Comparison of ENCODE assay signal across 1 cellular context in the genomic region with DNA sequence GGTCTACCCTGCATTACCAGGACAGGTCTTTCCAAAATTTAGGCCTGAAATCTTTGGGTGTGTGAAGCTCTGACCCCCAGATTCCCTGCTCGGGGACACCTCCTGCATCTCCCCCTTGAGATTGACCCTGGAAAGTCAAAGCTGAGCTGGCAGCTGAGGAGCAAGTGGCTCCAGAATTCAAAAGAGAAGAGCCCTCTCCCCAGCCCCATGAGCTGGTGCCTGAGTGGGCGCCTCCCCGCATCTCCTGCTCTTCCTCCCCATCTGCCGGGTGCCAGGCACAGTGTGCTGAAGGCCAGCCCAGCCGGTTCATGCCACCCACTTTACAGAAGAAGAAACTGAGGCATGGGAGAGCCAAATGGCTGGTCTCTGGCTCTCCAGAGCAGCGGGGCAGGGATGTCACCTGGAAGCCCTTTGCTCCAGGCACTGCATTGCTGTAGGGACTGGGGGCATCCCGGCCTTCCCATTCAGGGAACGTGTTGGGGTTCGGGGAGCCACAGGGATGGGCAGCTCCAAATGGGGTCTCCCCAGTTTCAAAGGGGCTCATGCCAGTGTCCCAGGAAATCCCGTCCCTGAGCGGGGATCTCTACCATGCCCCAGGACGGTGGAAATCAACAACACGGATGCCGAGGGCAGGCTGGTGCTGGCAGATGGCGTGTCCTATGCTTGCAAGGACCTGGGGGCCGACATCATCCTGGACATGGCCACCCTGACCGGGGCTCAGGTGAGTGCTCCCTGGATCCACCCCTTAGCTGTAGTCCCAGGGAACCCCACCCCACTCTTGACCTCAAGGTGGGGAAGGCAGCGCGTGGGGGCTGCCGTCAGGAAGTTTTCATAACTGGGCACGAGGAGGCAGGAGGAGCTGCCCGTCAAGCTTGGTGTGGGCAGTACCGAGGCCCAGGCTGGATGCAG.
TF ChIP-seq lines count a peak whose summit lies in the region.

No MANE protein-coding gene starts in this region.

TF ChIP-seq in GM23338, 12 proteins besides CTCF, POLR2A, EP300 and RAD21 (continued from another document):
- TF ChIP-seq, protein P1, sequence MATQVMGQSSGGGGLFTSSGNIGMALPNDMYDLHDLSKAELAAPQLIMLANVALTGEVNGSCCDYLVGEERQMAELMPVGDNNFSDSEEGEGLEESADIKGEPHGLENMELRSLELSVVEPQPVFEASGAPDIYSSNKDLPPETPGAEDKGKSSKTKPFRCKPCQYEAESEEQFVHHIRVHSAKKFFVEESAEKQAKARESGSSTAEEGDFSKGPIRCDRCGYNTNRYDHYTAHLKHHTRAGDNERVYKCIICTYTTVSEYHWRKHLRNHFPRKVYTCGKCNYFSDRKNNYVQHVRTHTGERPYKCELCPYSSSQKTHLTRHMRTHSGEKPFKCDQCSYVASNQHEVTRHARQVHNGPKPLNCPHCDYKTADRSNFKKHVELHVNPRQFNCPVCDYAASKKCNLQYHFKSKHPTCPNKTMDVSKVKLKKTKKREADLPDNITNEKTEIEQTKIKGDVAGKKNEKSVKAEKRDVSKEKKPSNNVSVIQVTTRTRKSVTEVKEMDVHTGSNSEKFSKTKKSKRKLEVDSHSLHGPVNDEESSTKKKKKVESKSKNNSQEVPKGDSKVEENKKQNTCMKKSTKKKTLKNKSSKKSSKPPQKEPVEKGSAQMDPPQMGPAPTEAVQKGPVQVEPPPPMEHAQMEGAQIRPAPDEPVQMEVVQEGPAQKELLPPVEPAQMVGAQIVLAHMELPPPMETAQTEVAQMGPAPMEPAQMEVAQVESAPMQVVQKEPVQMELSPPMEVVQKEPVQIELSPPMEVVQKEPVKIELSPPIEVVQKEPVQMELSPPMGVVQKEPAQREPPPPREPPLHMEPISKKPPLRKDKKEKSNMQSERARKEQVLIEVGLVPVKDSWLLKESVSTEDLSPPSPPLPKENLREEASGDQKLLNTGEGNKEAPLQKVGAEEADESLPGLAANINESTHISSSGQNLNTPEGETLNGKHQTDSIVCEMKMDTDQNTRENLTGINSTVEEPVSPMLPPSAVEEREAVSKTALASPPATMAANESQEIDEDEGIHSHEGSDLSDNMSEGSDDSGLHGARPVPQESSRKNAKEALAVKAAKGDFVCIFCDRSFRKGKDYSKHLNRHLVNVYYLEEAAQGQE (IDR thresholded peaks at IDR 0.05; ENCODE audit: unreplicated experiment), result no peak
- TF ChIP-seq ZNF114 (CRISPR knock-in tag; IDR thresholded peaks at IDR 0.05) (no peak), POLR2AphosphoS5 (IDR thresholded peaks at IDR 0.05; ENCODE audit: low read depth) (no peak), ZNF331 (CRISPR knock-in tag; IDR thresholded peaks at IDR 0.05; ENCODE audit: low read depth) (no peak), NANOG (IDR thresholded peaks at IDR 0.05; ENCODE audit: borderline replicate concordance) (no peak), CREB1 (CRISPR knock-in tag; IDR thresholded peaks at IDR 0.05; ENCODE audit: low read depth) (no peak), STAT1 (IDR thresholded peaks at IDR 0.05; ENCODE audit: unreplicated experiment) (no peak), EZH2 (IDR thresholded peaks at IDR 0.05; ENCODE audit: low read depth, unreplicated experiment) (no peak)
- TF ChIP-seq, protein P2, sequence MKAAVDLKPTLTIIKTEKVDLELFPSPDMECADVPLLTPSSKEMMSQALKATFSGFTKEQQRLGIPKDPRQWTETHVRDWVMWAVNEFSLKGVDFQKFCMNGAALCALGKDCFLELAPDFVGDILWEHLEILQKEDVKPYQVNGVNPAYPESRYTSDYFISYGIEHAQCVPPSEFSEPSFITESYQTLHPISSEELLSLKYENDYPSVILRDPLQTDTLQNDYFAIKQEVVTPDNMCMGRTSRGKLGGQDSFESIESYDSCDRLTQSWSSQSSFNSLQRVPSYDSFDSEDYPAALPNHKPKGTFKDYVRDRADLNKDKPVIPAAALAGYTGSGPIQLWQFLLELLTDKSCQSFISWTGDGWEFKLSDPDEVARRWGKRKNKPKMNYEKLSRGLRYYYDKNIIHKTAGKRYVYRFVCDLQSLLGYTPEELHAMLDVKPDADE (IDR thresholded peaks at IDR 0.05), result no peak
- TF ChIP-seq, protein P3, sequence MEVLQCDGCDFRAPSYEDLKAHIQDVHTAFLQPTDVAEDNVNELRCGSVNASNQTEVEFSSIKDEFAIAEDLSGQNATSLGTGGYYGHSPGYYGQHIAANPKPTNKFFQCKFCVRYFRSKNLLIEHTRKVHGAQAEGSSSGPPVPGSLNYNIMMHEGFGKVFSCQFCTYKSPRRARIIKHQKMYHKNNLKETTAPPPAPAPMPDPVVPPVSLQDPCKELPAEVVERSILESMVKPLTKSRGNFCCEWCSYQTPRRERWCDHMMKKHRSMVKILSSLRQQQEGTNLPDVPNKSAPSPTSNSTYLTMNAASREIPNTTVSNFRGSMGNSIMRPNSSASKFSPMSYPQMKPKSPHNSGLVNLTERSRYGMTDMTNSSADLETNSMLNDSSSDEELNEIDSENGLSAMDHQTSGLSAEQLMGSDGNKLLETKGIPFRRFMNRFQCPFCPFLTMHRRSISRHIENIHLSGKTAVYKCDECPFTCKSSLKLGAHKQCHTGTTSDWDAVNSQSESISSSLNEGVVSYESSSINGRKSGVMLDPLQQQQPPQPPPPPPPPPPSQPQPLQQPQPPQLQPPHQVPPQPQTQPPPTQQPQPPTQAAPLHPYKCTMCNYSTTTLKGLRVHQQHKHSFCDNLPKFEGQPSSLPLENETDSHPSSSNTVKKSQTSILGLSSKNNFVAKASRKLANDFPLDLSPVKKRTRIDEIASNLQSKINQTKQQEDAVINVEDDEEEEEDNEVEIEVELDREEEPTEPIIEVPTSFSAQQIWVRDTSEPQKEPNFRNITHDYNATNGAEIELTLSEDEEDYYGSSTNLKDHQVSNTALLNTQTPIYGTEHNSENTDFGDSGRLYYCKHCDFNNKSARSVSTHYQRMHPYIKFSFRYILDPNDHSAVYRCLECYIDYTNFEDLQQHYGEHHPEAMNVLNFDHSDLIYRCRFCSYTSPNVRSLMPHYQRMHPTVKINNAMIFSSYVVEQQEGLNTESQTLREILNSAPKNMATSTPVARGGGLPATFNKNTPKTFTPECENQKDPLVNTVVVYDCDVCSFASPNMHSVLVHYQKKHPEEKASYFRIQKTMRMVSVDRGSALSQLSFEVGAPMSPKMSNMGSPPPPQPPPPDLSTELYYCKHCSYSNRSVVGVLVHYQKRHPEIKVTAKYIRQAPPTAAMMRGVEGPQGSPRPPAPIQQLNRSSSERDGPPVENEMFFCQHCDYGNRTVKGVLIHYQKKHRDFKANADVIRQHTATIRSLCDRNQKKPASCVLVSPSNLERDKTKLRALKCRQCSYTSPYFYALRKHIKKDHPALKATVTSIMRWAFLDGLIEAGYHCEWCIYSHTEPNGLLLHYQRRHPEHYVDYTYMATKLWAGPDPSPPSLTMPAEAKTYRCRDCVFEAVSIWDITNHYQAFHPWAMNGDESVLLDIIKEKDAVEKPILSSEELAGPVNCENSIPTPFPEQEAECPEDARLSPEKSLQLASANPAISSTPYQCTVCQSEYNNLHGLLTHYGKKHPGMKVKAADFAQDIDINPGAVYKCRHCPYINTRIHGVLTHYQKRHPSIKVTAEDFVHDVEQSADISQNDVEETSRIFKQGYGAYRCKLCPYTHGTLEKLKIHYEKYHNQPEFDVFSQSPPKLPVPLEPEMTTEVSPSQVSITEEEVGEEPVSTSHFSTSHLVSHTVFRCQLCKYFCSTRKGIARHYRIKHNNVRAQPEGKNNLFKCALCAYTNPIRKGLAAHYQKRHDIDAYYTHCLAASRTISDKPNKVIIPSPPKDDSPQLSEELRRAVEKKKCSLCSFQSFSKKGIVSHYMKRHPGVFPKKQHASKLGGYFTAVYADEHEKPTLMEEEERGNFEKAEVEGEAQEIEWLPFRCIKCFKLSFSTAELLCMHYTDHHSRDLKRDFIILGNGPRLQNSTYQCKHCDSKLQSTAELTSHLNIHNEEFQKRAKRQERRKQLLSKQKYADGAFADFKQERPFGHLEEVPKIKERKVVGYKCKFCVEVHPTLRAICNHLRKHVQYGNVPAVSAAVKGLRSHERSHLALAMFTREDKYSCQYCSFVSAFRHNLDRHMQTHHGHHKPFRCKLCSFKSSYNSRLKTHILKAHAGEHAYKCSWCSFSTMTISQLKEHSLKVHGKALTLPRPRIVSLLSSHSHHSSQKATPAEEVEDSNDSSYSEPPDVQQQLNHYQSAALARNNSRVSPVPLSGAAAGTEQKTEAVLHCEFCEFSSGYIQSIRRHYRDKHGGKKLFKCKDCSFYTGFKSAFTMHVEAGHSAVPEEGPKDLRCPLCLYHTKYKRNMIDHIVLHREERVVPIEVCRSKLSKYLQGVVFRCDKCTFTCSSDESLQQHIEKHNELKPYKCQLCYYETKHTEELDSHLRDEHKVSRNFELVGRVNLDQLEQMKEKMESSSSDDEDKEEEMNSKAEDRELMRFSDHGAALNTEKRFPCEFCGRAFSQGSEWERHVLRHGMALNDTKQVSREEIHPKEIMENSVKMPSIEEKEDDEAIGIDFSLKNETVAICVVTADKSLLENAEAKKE (CRISPR knock-in tag; IDR thresholded peaks at IDR 0.05), result no peak
